In the genomic region with DNA sequence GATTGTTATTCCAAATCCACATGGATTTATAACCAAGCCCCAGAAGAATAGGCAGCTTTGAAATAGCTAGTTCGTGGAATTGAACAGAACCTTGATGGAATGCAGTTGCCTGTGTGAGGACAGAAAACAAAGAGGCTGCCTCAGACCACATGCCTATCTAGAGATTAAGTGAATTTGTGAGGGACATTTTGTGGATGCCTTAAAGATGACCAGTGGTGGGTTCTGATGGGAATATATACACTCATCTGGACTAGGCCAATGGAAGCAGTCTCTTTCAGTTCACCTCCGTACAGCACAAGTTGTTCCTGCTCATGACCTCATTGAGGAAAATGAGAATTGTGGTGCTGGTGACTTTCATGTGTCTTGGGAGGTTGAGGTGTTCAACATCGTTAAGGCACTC, we compare ENCODE assay signal across 23 cellular contexts.
"Had no signal": no experiment of that assay in that cellular context is flagged by ENCODE, and none has a peak within 500 bp of the region (broad histone marks: within the 10 kb centered on the region; RNA-seq: fewer than 3 reads in every experiment).

No MANE protein-coding gene starts in this region.

- H3K4me1 ChIP-seq: breast epithelium, colonic mucosa, right lobe of liver, spleen, upper lobe of left lung had no signal

- H3K4me3 ChIP-seq: breast epithelium, colonic mucosa, dorsolateral prefrontal cortex, esophagus muscularis mucosa, hepatocyte, right lobe of liver, spleen, thoracic aorta, upper lobe of left lung had no signal

- H3K27ac Mint-ChIP-seq: activated naive CD4-positive, alpha-beta T cell treated with anti-CD3 and anti-CD28 coated beads for 36 hours; activated naive CD8-positive, alpha-beta T cell treated with anti-CD3 and anti-CD28 coated beads, Interleukin-2, amount 10 ng/mL, durations not matched to agents 7 days and 5 days; activated T-cell treated with anti-CD3 and anti-CD28 coated beads, Interleukin-2, amount 50 U/mL, for 24 hours had no signal

- ATAC-seq: left cardiac atrium, right lobe of liver had no signal

- H3K9me3 ChIP-seq: breast epithelium, colonic mucosa, esophagus muscularis mucosa, right lobe of liver, spleen, thoracic aorta, upper lobe of left lung had no signal

- H3K9me3 Mint-ChIP-seq: activated naive CD8-positive, alpha-beta T cell treated with anti-CD3 and anti-CD28 coated beads, Interleukin-2, amount 10 ng/mL, durations not matched to agents 7 days and 5 days; activated T-cell treated with anti-CD3 and anti-CD28 coated beads, Interleukin-2, amount 50 U/mL, for 24 hours; memory B cell; naive B cell; neural crest cell had no signal

- DNase-seq: activated naive CD4-positive, alpha-beta T cell treated with anti-CD3 and anti-CD28 coated beads for 36 hours; activated naive CD8-positive, alpha-beta T cell treated with anti-CD3 and anti-CD28 coated beads, Interleukin-2, amount 10 ng/mL, durations not matched to agents 7 days and 5 days; activated T-cell treated with anti-CD3 and anti-CD28 coated beads, Interleukin-2, amount 50 U/mL, for 24 hours; colonic mucosa; dorsolateral prefrontal cortex; glutamatergic neuron; left cardiac atrium; naive B cell; posterior cingulate gyrus; right lobe of liver; spleen; stimulated activated CD4-positive, alpha-beta T cell treated with anti-CD3 and anti-CD28 coated beads, Interleukin-4, amount 100 ng/mL, for 1 hour; stimulated activated naive CD4-positive, alpha-beta T cell treated with Interleukin-2 at 50 U/mL for 16 hours; T-helper 1 cell; upper lobe of left lung; WERI-Rb-1 had no signal

- H3K4me1 Mint-ChIP-seq: activated naive CD8-positive, alpha-beta T cell treated with anti-CD3 and anti-CD28 coated beads, Interleukin-2, amount 10 ng/mL, durations not matched to agents 7 days and 5 days; central memory CD8-positive, alpha-beta T cell; naive B cell; neural crest cell had no signal

- H3K27ac ChIP-seq: breast epithelium, colonic mucosa, dorsolateral prefrontal cortex, esophagus muscularis mucosa, hepatocyte, right lobe of liver, spleen, thoracic aorta, upper lobe of left lung, WERI-Rb-1 had no signal

- H3K36me3 ChIP-seq: colonic mucosa, WERI-Rb-1 had no signal

- H3K4me3 Mint-ChIP-seq: activated naive CD4-positive, alpha-beta T cell treated with anti-CD3 and anti-CD28 coated beads for 36 hours; activated naive CD8-positive, alpha-beta T cell treated with anti-CD3 and anti-CD28 coated beads, Interleukin-2, amount 10 ng/mL, durations not matched to agents 7 days and 5 days; activated T-cell treated with anti-CD3 and anti-CD28 coated beads, Interleukin-2, amount 50 U/mL, for 24 hours; central memory CD8-positive, alpha-beta T cell; memory B cell; naive B cell; neural crest cell had no signal

- H3K36me3 Mint-ChIP-seq: activated naive CD8-positive, alpha-beta T cell treated with anti-CD3 and anti-CD28 coated beads, Interleukin-2, amount 10 ng/mL, durations not matched to agents 7 days and 5 days had no signal

- H3K27me3 ChIP-seq: breast epithelium, colonic mucosa, dorsolateral prefrontal cortex, esophagus muscularis mucosa, hepatocyte, right lobe of liver, spleen, upper lobe of left lung had no signal
